In the genomic region with DNA sequence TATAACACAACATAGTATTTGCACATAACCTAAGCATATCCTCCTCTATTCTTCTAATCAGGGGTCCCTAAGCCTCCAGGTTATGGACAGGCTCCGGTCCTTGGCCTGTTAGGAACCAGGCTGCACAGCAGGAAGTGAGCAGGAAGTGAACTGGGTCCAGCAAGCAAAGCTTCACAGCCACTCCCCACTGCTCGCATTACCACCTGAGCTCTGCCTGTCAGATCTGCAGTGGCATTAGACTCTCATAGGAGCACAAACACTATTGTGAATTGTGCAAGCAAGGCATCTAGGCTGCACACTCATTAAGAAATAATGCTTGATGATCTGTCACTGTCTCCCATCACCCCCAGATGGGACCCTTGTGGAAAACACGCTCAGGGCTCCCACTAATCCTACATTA, we compare ENCODE assay signal across 9 cellular contexts. TPM values are rescaled to one million over a fixed set of nuclear protein-coding genes. Genes with fewer than 3 reads are reported as not detected.
DNase-seq lines count a peak whose midpoint lies in the region; ATAC-seq and TF ChIP-seq lines count a peak whose summit lies in the region.
"Had no signal": no experiment of that assay in that cellular context is flagged by ENCODE, and none has a peak within 500 bp of the region (broad histone marks: within the 10 kb centered on the region; RNA-seq: fewer than 3 reads in every experiment).

No MANE protein-coding gene starts in this region.

- H3K27ac Mint-ChIP-seq in stimulated activated effector memory CD8-positive, alpha-beta T cell treated with anti-CD3 and anti-CD28 coated beads, Interleukin-12 subunit alpha, Interleukin-12 subunit beta, amount 100 ng/mL, for 72 hours: no peak overlapping the region

- H3K27ac ChIP-seq in KOPT-K1 (ENCODE audit: low read depth, low read length, poor library complexity, severe bottlenecking): peak overlapping the region; percentile 18
- H3K27ac ChIP-seq: HL-60 had no signal

- DNase-seq in activated gamma-delta T cell treated with Interleukin-2 at 50 U/mL for 16 hours (peak; percentile 14), activated gamma-delta T cell (lab: John Stamatoyannopoulos, UW) (no peak), choroid plexus epithelial cell (ENCODE audit: low read depth) (peak; percentile 18), mesenteric fat pad (ENCODE audit: low spot score) (no peak)
- DNase-seq in stimulated activated effector memory CD8-positive, alpha-beta T cell treated with anti-CD3 and anti-CD28 coated beads, Interleukin-12 subunit alpha, Interleukin-12 subunit beta, amount 100 ng/mL, for 72 hours (ENCODE audit: low spot score in 2 of 2): no peak

- H3K4me3 Mint-ChIP-seq in stimulated activated effector memory CD8-positive, alpha-beta T cell treated with anti-CD3 and anti-CD28 coated beads, Interleukin-12 subunit alpha, Interleukin-12 subunit beta, amount 100 ng/mL, for 72 hours: peak overlapping the region; percentile 18

- H3K4me1 Mint-ChIP-seq in stimulated activated effector memory CD8-positive, alpha-beta T cell treated with anti-CD3 and anti-CD28 coated beads, Interleukin-12 subunit alpha, Interleukin-12 subunit beta, amount 100 ng/mL, for 72 hours: peaks cover 75% of the 10 kb centered on the region

- ATAC-seq in stimulated activated effector memory CD8-positive, alpha-beta T cell treated with anti-CD3 and anti-CD28 coated beads, Interleukin-12 subunit alpha, Interleukin-12 subunit beta, amount 100 ng/mL, for 72 hours: peak; percentile 58
- ATAC-seq in HG02938 (IDR thresholded peaks at IDR 0.05; ENCODE audit: unreplicated experiment) (no peak), HG02981 (IDR thresholded peaks at IDR 0.05; ENCODE audit: unreplicated experiment) (no peak)

- no peaks in the 10 kb centered on the region for H3K9me3 Mint-ChIP-seq in stimulated activated effector memory CD8-positive, alpha-beta T cell treated with anti-CD3 and anti-CD28 coated beads, Interleukin-12 subunit alpha, Interleukin-12 subunit beta, amount 100 ng/mL, for 72 hours

- no peak for TF ChIP-seq CTCF in choroid plexus epithelial cell (conservative IDR thresholded peaks at IDR 0.05; ENCODE audit: low read depth, low read length)

- peaks cover 15% of the 10 kb centered on the region for H3K36me3 Mint-ChIP-seq in stimulated activated effector memory CD8-positive, alpha-beta T cell treated with anti-CD3 and anti-CD28 coated beads, Interleukin-12 subunit alpha, Interleukin-12 subunit beta, amount 100 ng/mL, for 72 hours

- no peak overlapping the region for H3K4me3 ChIP-seq in choroid plexus epithelial cell (ENCODE audit: low read depth, low read length)

- no peaks in the 10 kb centered on the region for H3K9me3 ChIP-seq in KOPT-K1 (ENCODE audit: insufficient read depth, low read length, poor library complexity, severe bottlenecking)

- H3K36me3 ChIP-seq in KOPT-K1 (ENCODE audit: insufficient read depth, low read length): peaks cover 28% of the 10 kb centered on the region

RNA-seq across cellular contexts. Expression of gene MSL2, which starts 9.8 kb away (rescaled TPM):
- 20.6 TPM for total RNA-seq in mesenteric fat pad

Comparison
In these comparisons a context has a peak if more than half of its experiments do, and no peak if none do; other contexts are left out.
1. DNase-seq: peak in activated gamma-delta T cell treated with Interleukin-2 at 50 U/mL for 16 hours (single experiment) and choroid plexus epithelial cell (single experiment); none in activated gamma-delta T cell (single experiment), stimulated activated effector memory CD8-positive, alpha-beta T cell treated with anti-CD3 and anti-CD28 coated beads, Interleukin-12 subunit alpha, Interleukin-12 subunit beta, amount 100 ng/mL, for 72 hours (0 of 2) and mesenteric fat pad (single experiment).